ENCODE assay signal across 12 cellular contexts in genomic region chr6:56652994-56653393, GRCh38. TPM values are rescaled to one million over a fixed set of nuclear protein-coding genes. Genes with fewer than 3 reads are reported as not detected.
DNase-seq lines count a peak whose midpoint lies in the region; ATAC-seq and TF ChIP-seq lines count a peak whose summit lies in the region.
"Had no signal": no experiment of that assay in that cellular context is flagged by ENCODE, and none has a peak within 500 bp of the region (broad histone marks: within the 10 kb centered on the region; RNA-seq: fewer than 3 reads in every experiment).

No MANE protein-coding gene starts in this region.

- no peaks in the 10 kb centered on the region for H3K9me3 ChIP-seq in mesenchymal stem cell (ENCODE audit: control insufficient read depth, low read length)
- H3K9me3 ChIP-seq: Caco-2 had no signal

- H3K4ac ChIP-seq in mesenchymal stem cell (ENCODE audit: low read depth in 1 of 2, low read length in 2 of 2), result no peak overlapping the region

- no CpG with 5 or more reads among the region's 2 CpGs for WGBS in mesenchymal stem cell

- no peaks in the 10 kb centered on the region for H3K4me1 Mint-ChIP-seq in stimulated activated naive CD8-positive, alpha-beta T cell treated with anti-CD3 and anti-CD28 coated beads, Interleukin-15, amount 100 ng/mL, for 72 hours
- H3K4me1 Mint-ChIP-seq: activated naive CD8-positive, alpha-beta T cell treated with anti-CD3 and anti-CD28 coated beads, Interleukin-2, amount 50 U/mL, for 24 hours; immature natural killer cell had no signal

- H2AK5ac ChIP-seq in mesenchymal stem cell (ENCODE audit: low read length, severe bottlenecking), result no peak overlapping the region

- no peak overlapping the region for H2BK5ac ChIP-seq in mesenchymal stem cell (ENCODE audit: low read depth, low read length, poor library complexity, severe bottlenecking)

- no peak overlapping the region for H3K23ac ChIP-seq in mesenchymal stem cell (ENCODE audit: low read length in 2 of 2)

- no peak overlapping the region for H4K8ac ChIP-seq in mesenchymal stem cell (ENCODE audit: low read length)

- no peaks in the 10 kb centered on the region for H3K9me3 Mint-ChIP-seq in stimulated activated naive CD8-positive, alpha-beta T cell treated with anti-CD3 and anti-CD28 coated beads, Interleukin-15, amount 100 ng/mL, for 72 hours
- H3K9me3 Mint-ChIP-seq: activated naive CD8-positive, alpha-beta T cell treated with anti-CD3 and anti-CD28 coated beads, Interleukin-2, amount 50 U/mL, for 24 hours had no signal

- H3K4me1 ChIP-seq in mesenchymal stem cell (ENCODE audit: control insufficient read depth, insufficient read depth, low read depth, low read length), result peaks cover 1% of the 10 kb centered on the region
- H3K4me1 ChIP-seq: Caco-2 had no signal

- intact Hi-C loops in dorsolateral prefrontal cortex (cut with DNase I), result loop anchor here in 1 of 2 donors (10.0 kb wide), 1 partner anchor 302 kb away; the partner anchor contains the start of gene BEND6

- no peak overlapping the region for H4K91ac ChIP-seq in mesenchymal stem cell (ENCODE audit: low read length)

- H3K27me3 ChIP-seq in dorsolateral prefrontal cortex (no peaks in the 10 kb centered on the region), mesenchymal stem cell (ENCODE audit: control insufficient read depth in 1 of 2, insufficient read depth in 1 of 2, low read length in 2 of 2) (no peaks in the 10 kb centered on the region)

- H2BK15ac ChIP-seq in mesenchymal stem cell (ENCODE audit: low read depth, poor library complexity, severe bottlenecking), result no peak overlapping the region

- H3K27me3 Mint-ChIP-seq in stimulated activated naive CD8-positive, alpha-beta T cell treated with anti-CD3 and anti-CD28 coated beads, Interleukin-15, amount 100 ng/mL, for 72 hours, result peaks cover 17% of the 10 kb centered on the region
- H3K27me3 Mint-ChIP-seq: activated naive CD8-positive, alpha-beta T cell treated with anti-CD3 and anti-CD28 coated beads, Interleukin-2, amount 50 U/mL, for 24 hours had no signal

- H3K9ac ChIP-seq in mesenchymal stem cell (ENCODE audit: low read length), result peak overlapping the region; percentile 66

- no peak overlapping the region for H3K27ac Mint-ChIP-seq in stimulated activated naive CD8-positive, alpha-beta T cell treated with anti-CD3 and anti-CD28 coated beads, Interleukin-15, amount 100 ng/mL, for 72 hours
- H3K27ac Mint-ChIP-seq: activated naive CD8-positive, alpha-beta T cell treated with anti-CD3 and anti-CD28 coated beads, Interleukin-2, amount 50 U/mL, for 24 hours; immature natural killer cell had no signal

- H3K4me2 ChIP-seq in mesenchymal stem cell (ENCODE audit: low read length, poor library complexity, severe bottlenecking), result no peak overlapping the region

- H3K27ac ChIP-seq in dorsolateral prefrontal cortex (peak overlapping the region in 58 of 59 donors; percentile 3 to 98 (median 80)), mesenchymal stem cell (ENCODE audit: low read length, poor library complexity, severe bottlenecking) (peak overlapping the region; percentile 43)

- TF ChIP-seq CTCF in dorsolateral prefrontal cortex (IDR thresholded peaks at IDR 0.05 in 54 of 56, conservative IDR thresholded peaks at IDR 0.05 in 2 of 56; ENCODE audit: low read depth in 1 of 56, partially characterized antibody in 56 of 56) (no peak), omental fat pad (IDR thresholded peaks at IDR 0.05) (no peak)

- no peak overlapping the region for H2BK120ac ChIP-seq in mesenchymal stem cell (ENCODE audit: low read depth, low read length)

- no peak for ATAC-seq in omental fat pad (ENCODE audit: low FRiP score)
- ATAC-seq in stimulated activated naive CD8-positive, alpha-beta T cell treated with anti-CD3 and anti-CD28 coated beads, Interleukin-15, amount 100 ng/mL, for 72 hours, result no peak
- ATAC-seq: activated naive CD8-positive, alpha-beta T cell treated with anti-CD3 and anti-CD28 coated beads, Interleukin-2, amount 50 U/mL, for 24 hours had no signal

- no peak overlapping the region for H3K18ac ChIP-seq in mesenchymal stem cell (ENCODE audit: low read depth in 1 of 2, low read length in 2 of 2)

- peaks cover 19% of the 10 kb centered on the region for H3K79me1 ChIP-seq in mesenchymal stem cell (replicated peaks; ENCODE audit: low read length, poor library complexity, severe bottlenecking)

- H3K4me3 ChIP-seq in dorsolateral prefrontal cortex (peak overlapping the region in 4 of 59 donors; percentile 4 to 20 (median 10)), mesenchymal stem cell (ENCODE audit: insufficient read depth in 1 of 2, low read depth in 1 of 2, low read length in 2 of 2) (no peak overlapping the region)

- H2AFZ ChIP-seq in mesenchymal stem cell (ENCODE audit: low read depth, low read length), result no peak overlapping the region

- no peak overlapping the region for H2BK12ac ChIP-seq in mesenchymal stem cell (ENCODE audit: low read length in 2 of 2)

- peaks cover 2 to 31% of the 10 kb centered on the region in 2 experiments for H3K36me3 ChIP-seq in mesenchymal stem cell (ENCODE audit: control insufficient read depth in 1 of 2, insufficient read depth in 2 of 2, low read depth in 1 of 2, low read length in 2 of 2)

- no peak overlapping the region for H3K14ac ChIP-seq in mesenchymal stem cell (ENCODE audit: low read length in 2 of 2)

- no peak overlapping the region for H3K4me3 Mint-ChIP-seq in stimulated activated naive CD8-positive, alpha-beta T cell treated with anti-CD3 and anti-CD28 coated beads, Interleukin-15, amount 100 ng/mL, for 72 hours
- H3K4me3 Mint-ChIP-seq: activated naive CD8-positive, alpha-beta T cell treated with anti-CD3 and anti-CD28 coated beads, Interleukin-2, amount 50 U/mL, for 24 hours; immature natural killer cell had no signal

- DNase-seq in AG08396 (ENCODE audit: low spot score) (peak; percentile 15), NCI-H1105 treated with DMSO at 0.1 percent for 48 hours (lab: John Stamatoyannopoulos, UW) (peak; percentile 77), dorsolateral prefrontal cortex (no peak), mesenchymal stem cell (peak; percentile 56), NCI-H146 treated with DMSO at 0.1 percent for 48 hours (lab: John Stamatoyannopoulos, UW; ENCODE audit: unreplicated experiment) (no peak), HuH-7 (ENCODE audit: low spot score) (no peak), omental fat pad (ENCODE audit: low spot score) (no peak)
- no peak for DNase-seq in stimulated activated naive CD8-positive, alpha-beta T cell treated with anti-CD3 and anti-CD28 coated beads, Interleukin-15, amount 100 ng/mL, for 72 hours
- DNase-seq: activated naive CD8-positive, alpha-beta T cell treated with anti-CD3 and anti-CD28 coated beads, Interleukin-2, amount 50 U/mL, for 24 hours; Caco-2; immature natural killer cell; NCI-H146 had no signal

RNA-seq across cellular contexts. Expression of gene DST, which starts 10.3 kb away (rescaled TPM):
- total RNA-seq in dorsolateral prefrontal cortex, result 1,000 to 10,000 TPM in 3 of 120 experiments, 100 to 1,000 TPM in 117; 466 to 1,197 (median 668) TPM
- 35.4 TPM for polyA plus RNA-seq in mesenchymal stem cell (2013, experiment 1 of 2)
- polyA plus RNA-seq in mesenchymal stem cell (2013, experiment 2 of 2), result 31.9 TPM
- total RNA-seq in omental fat pad, result 100 to 1,000 TPM; 126 to 371 (median 160) TPM

Comparison
In these comparisons a context has a peak if more than half of its experiments do, and no peak if none do; other contexts are left out.
1. DNase-seq: peak in AG08396 (single experiment), NCI-H1105 treated with DMSO at 0.1 percent for 48 hours (single experiment) and mesenchymal stem cell (single experiment); none in dorsolateral prefrontal cortex (0 of 10), NCI-H146 treated with DMSO at 0.1 percent for 48 hours (single experiment), HuH-7 (single experiment), omental fat pad (single experiment) and stimulated activated naive CD8-positive, alpha-beta T cell treated with anti-CD3 and anti-CD28 coated beads, Interleukin-15, amount 100 ng/mL, for 72 hours (0 of 2).